Comparison of ENCODE assay signal across 8 cellular contexts in genomic region chr12:7374423-7375144, GRCh38.
DNase-seq lines count a peak whose midpoint lies in the region; ATAC-seq and TF ChIP-seq lines count a peak whose summit lies in the region.

No MANE protein-coding gene starts in this region.

- no peak overlapping the region for H3K18ac ChIP-seq in mesenchymal stem cell (ENCODE audit: low read depth in 1 of 2, low read length in 2 of 2)

- no peak overlapping the region for H2BK12ac ChIP-seq in mesenchymal stem cell (ENCODE audit: low read length in 2 of 2)

- H3K4ac ChIP-seq in mesenchymal stem cell (ENCODE audit: low read depth in 1 of 2, low read length in 2 of 2): no peak overlapping the region

- WGBS in mesenchymal stem cell: 59% methylated on average over 15 of the region's 17 CpGs

- no peak overlapping the region for H2AFZ ChIP-seq in mesenchymal stem cell (ENCODE audit: low read depth, low read length)

- ATAC-seq in GM21367 (IDR thresholded peaks at IDR 0.05; ENCODE audit: unreplicated experiment) (no peak), GM18909 (IDR thresholded peaks at IDR 0.05; ENCODE audit: poor library complexity, unreplicated experiment) (no peak)

- H3K14ac ChIP-seq in mesenchymal stem cell (ENCODE audit: low read length in 2 of 2): peak overlapping the region in 1 of 2 experiments; percentile 3

- H4K8ac ChIP-seq in mesenchymal stem cell (ENCODE audit: low read length): no peak overlapping the region

- no peaks in the 10 kb centered on the region for H3K79me1 ChIP-seq in mesenchymal stem cell (replicated peaks; ENCODE audit: low read length, poor library complexity, severe bottlenecking)

- no peaks in the 10 kb centered on the region for H3K4me1 ChIP-seq in mesenchymal stem cell (ENCODE audit: control insufficient read depth, insufficient read depth, low read depth, low read length)

- no peak overlapping the region for H2BK15ac ChIP-seq in mesenchymal stem cell (ENCODE audit: low read depth, poor library complexity, severe bottlenecking)

- H3K9me3 ChIP-seq in mesenchymal stem cell (ENCODE audit: control insufficient read depth, low read length): no peaks in the 10 kb centered on the region

- no peak overlapping the region for H2BK5ac ChIP-seq in mesenchymal stem cell (ENCODE audit: low read depth, low read length, poor library complexity, severe bottlenecking)

- H3K4me3 ChIP-seq in brain microvascular endothelial cell (ENCODE audit: low read depth, low read length) (no peak overlapping the region), mesenchymal stem cell (ENCODE audit: insufficient read depth in 1 of 2, low read depth in 1 of 2, low read length in 2 of 2) (no peak overlapping the region)

- no peak overlapping the region for H2BK120ac ChIP-seq in mesenchymal stem cell (ENCODE audit: low read depth, low read length)

- H3K4me2 ChIP-seq in mesenchymal stem cell (ENCODE audit: low read length, poor library complexity, severe bottlenecking): no peak overlapping the region

- H2AK5ac ChIP-seq in mesenchymal stem cell (ENCODE audit: low read length, severe bottlenecking): no peak overlapping the region

- no peak overlapping the region for H3K27ac ChIP-seq in brain microvascular endothelial cell
- H3K27ac ChIP-seq in mesenchymal stem cell (ENCODE audit: low read length, poor library complexity, severe bottlenecking): no peak overlapping the region

- H4K91ac ChIP-seq in mesenchymal stem cell (ENCODE audit: low read length): no peak overlapping the region

- H3K27me3 ChIP-seq in brain microvascular endothelial cell (replicated peaks): no peaks in the 10 kb centered on the region
- H3K27me3 ChIP-seq in mesenchymal stem cell (ENCODE audit: control insufficient read depth in 1 of 2, insufficient read depth in 1 of 2, low read length in 2 of 2): no peaks in the 10 kb centered on the region

- peak; percentile 78 for TF ChIP-seq CTCF in brain microvascular endothelial cell (IDR thresholded peaks at IDR 0.05; ENCODE audit: low read depth, low read length, missing control alignments)

- no peak overlapping the region for H3K9ac ChIP-seq in mesenchymal stem cell (ENCODE audit: low read length)

- DNase-seq in A172 (ENCODE audit: low spot score) (peak; percentile 41), GM03348 (ENCODE audit: low spot score) (peak; percentile 62), NCI-H226 (peak; percentile 3), brain microvascular endothelial cell (peak; percentile 14), mesenchymal stem cell (peak; percentile 11), NCI-H1436 treated with DMSO at 0.1 percent for 48 hours (lab: John Stamatoyannopoulos, UW) (no peak)

- in situ Hi-C loops in brain microvascular endothelial cell (cut with HindIII; ENCODE audit: low pct_ligation_motif_present, low sequenced_read_pairs): no loop called here

- H3K36me3 ChIP-seq in brain microvascular endothelial cell (replicated peaks) (no peaks in the 10 kb centered on the region), mesenchymal stem cell (ENCODE audit: control insufficient read depth in 1 of 2, insufficient read depth in 2 of 2, low read depth in 1 of 2, low read length in 2 of 2) (no peaks in the 10 kb centered on the region)

- no peak overlapping the region for H3K23ac ChIP-seq in mesenchymal stem cell (ENCODE audit: low read length in 2 of 2)
